5 cellular contexts compared by ENCODE assay signal in genomic region chr3:7207928-7208327, GRCh38.
"Had no signal": no experiment of that assay in that cellular context is flagged by ENCODE, and none has a peak within 500 bp of the region (broad histone marks: within the 10 kb centered on the region; RNA-seq: fewer than 3 reads in every experiment).

No MANE protein-coding gene starts in this region.

- FAIRE-seq: G401.6, GM12891, GM18507 had no signal

- DNase-seq: GDM1, GF-D8 had no signal
